26 cellular contexts compared by ENCODE assay signal in the genomic region with DNA sequence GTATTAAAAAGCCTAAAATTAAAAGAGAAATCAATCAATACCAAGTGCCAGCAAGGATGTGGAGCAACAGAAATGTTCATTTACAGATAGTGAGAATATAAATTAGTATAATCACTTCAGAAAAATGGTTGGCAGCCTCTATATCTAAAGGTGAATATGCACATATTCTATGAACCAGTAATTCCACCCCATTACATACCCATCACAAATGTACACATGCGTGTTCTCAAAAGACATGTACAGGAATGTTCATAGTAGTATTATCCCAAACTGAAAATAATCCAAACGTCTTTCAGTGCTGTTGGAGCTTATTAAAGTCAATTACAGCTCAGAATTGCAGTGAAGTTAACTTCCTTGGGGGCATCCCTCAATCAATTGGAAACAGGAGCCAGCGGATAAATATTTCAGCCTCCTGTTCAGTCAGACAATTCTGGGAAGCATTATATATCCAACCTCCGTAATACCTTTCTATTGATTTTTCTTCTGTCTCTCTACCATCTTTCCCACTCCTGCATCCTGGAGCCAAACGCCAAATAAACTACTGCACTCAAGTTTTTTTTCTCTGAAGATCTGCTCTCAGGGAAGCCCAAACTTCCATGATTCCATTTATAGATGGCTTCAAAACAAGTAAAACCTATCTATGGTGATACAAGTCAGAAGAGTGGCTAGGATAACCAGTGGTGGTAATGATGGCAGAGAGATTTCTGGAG. TPM values are rescaled to one million over a fixed set of nuclear protein-coding genes. Genes with fewer than 3 reads are reported as not detected.
DNase-seq lines count a peak whose midpoint lies in the region; ATAC-seq, FAIRE-seq and TF ChIP-seq lines count a peak whose summit lies in the region.
"Had no signal": no experiment of that assay in that cellular context is flagged by ENCODE, and none has a peak within 500 bp of the region (broad histone marks: within the 10 kb centered on the region; RNA-seq: fewer than 3 reads in every experiment).

No MANE protein-coding gene starts in this region.

- H3K79me2 ChIP-seq in K562 (ENCODE audit: control insufficient read depth, insufficient read depth, low read length): no peaks in the 10 kb centered on the region

- no peak overlapping the region for H3K27ac ChIP-seq in K562 (ENCODE audit: extremely low read depth, low read depth, low read length)

- intact Hi-C loops in activated CD4-positive, alpha-beta T cell treated with anti-CD3 and anti-CD28 coated beads for 36 hours (cut with DNase I, micrococcal nuclease): no loop called here
- intact Hi-C loops in K562 (cut with micrococcal nuclease): no loop called here

- no peaks in the 10 kb centered on the region for H3K9me3 Mint-ChIP-seq in activated CD4-positive, alpha-beta T cell treated with anti-CD3 and anti-CD28 coated beads for 36 hours (ENCODE audit: low read depth)
- H3K9me3 Mint-ChIP-seq in stimulated activated naive CD8-positive, alpha-beta T cell treated with anti-CD3 and anti-CD28 coated beads, Interleukin-15, Interleukin-2, amounts not matched to agents 100 ng/mL and 50 ng/mL, for 24 hours: no peaks in the 10 kb centered on the region
- H3K9me3 Mint-ChIP-seq: CD8-positive, alpha-beta T cell had no signal

- TF ChIP-seq POLR2A in K562 (conservative IDR thresholded peaks at IDR 0.05): no peak

- no peak overlapping the region for H3K4me3 Mint-ChIP-seq in activated CD4-positive, alpha-beta T cell treated with anti-CD3 and anti-CD28 coated beads for 36 hours
- H3K4me3 Mint-ChIP-seq in stimulated activated naive CD8-positive, alpha-beta T cell treated with anti-CD3 and anti-CD28 coated beads, Interleukin-15, Interleukin-2, amounts not matched to agents 100 ng/mL and 50 ng/mL, for 24 hours: no peak overlapping the region
- H3K4me3 Mint-ChIP-seq: CD8-positive, alpha-beta T cell; HFFc6 had no signal

- H4K20me1 ChIP-seq in K562 (replicated peaks; ENCODE audit: control insufficient read depth, insufficient read depth, low read length): no peaks in the 10 kb centered on the region

- H3K27me3 Mint-ChIP-seq in activated CD4-positive, alpha-beta T cell treated with anti-CD3 and anti-CD28 coated beads for 36 hours: no peaks in the 10 kb centered on the region
- H3K27me3 Mint-ChIP-seq in stimulated activated naive CD8-positive, alpha-beta T cell treated with anti-CD3 and anti-CD28 coated beads, Interleukin-15, Interleukin-2, amounts not matched to agents 100 ng/mL and 50 ng/mL, for 24 hours: no peaks in the 10 kb centered on the region

- H3K4me2 ChIP-seq in K562 (ENCODE audit: insufficient read depth, low read length): no peak overlapping the region

- no peak for DNase-seq in activated CD4-positive, alpha-beta T cell treated with anti-CD3 and anti-CD28 coated beads for 36 hours
- DNase-seq in activated CD4-positive, alpha-beta T cell treated with anti-CD3 and anti-CD28 coated beads for 48 hours: no peak
- no peak for DNase-seq in stimulated activated naive CD8-positive, alpha-beta T cell treated with anti-CD3 and anti-CD28 coated beads, Interleukin-15, Interleukin-2, amounts not matched to agents 100 U/mL and 50 U/mL, for 24 hours
- no peak for DNase-seq in K562 (ENCODE audit: extremely low read depth in 1 of 4, low spot score in 3 of 4)
- no peak for DNase-seq in omental fat pad (ENCODE audit: low spot score)
- DNase-seq: AML-193; C1 segment of cervical spinal cord; CD8-positive, alpha-beta T cell; DND-41; HFFc6; KBM-7; NCI-H1092 treated with DMSO at 0.1 percent for 48 hours; NCI-H1436 treated with DMSO at 0.1 percent for 48 hours; NCI-H2029; NCI-H2227 treated with DMSO at 0.1 percent for 48 hours; NCI-H510A; OCI-M1; Right ventricle myocardium superior had no signal

- 54% methylated on average over 4 of the region's 5 CpGs for WGBS in K562 (ENCODE audit: insufficient coverage, low coverage, missing lambda C conversion rate)

- H3K36me3 Mint-ChIP-seq in activated CD4-positive, alpha-beta T cell treated with anti-CD3 and anti-CD28 coated beads for 36 hours (ENCODE audit: low read depth): peaks cover 23% of the 10 kb centered on the region
- peaks cover 32% of the 10 kb centered on the region for H3K36me3 Mint-ChIP-seq in stimulated activated naive CD8-positive, alpha-beta T cell treated with anti-CD3 and anti-CD28 coated beads, Interleukin-15, Interleukin-2, amounts not matched to agents 100 ng/mL and 50 ng/mL, for 24 hours (ENCODE audit: low read depth)

- no peak overlapping the region for H3K4me3 ChIP-seq in K562

- H3K9ac ChIP-seq in K562 (ENCODE audit: insufficient read depth in 1 of 2, low read depth in 2 of 2, low read length in 2 of 2): no peak overlapping the region

- CTCF ChIA-PET in activated CD4-positive, alpha-beta T cell treated with anti-CD3 and anti-CD28 coated beads for 36 hours (lab: Charles Lee): no interaction called here
- CTCF ChIA-PET in K562 (lab: Yijun Ruan, JAX; ENCODE audit: low intra/inter-chr PET ratio): no interaction called here

- H3K27me3 ChIP-seq in K562 (ENCODE audit: control insufficient read depth in 2 of 2, insufficient read depth in 2 of 2, low read length in 2 of 2): no peaks in the 10 kb centered on the region

- peaks cover 10% of the 10 kb centered on the region for H3K36me3 ChIP-seq in K562 (ENCODE audit: control insufficient read depth, insufficient read depth, low read length)

- BruUV-seq in K562 (replicated peaks; lab: Mats Ljungman, UMichigan): no TSS peak

- peak overlapping the region; percentile 2 for H3K27ac Mint-ChIP-seq in activated CD4-positive, alpha-beta T cell treated with anti-CD3 and anti-CD28 coated beads for 36 hours
- H3K27ac Mint-ChIP-seq in stimulated activated naive CD8-positive, alpha-beta T cell treated with anti-CD3 and anti-CD28 coated beads, Interleukin-15, Interleukin-2, amounts not matched to agents 100 ng/mL and 50 ng/mL, for 24 hours: peak overlapping the region; percentile 42
- H3K27ac Mint-ChIP-seq: CD8-positive, alpha-beta T cell; HFFc6 had no signal

- no peaks in the 10 kb centered on the region for H3K9me3 ChIP-seq in K562 (replicated peaks; ENCODE audit: control insufficient read depth, insufficient read depth, low read depth, low read length)

- FAIRE-seq in K562 (lab: Jason Lieb, UNC): no peak
- FAIRE-seq: GM12891, H54 had no signal

- ATAC-seq in activated CD4-positive, alpha-beta T cell treated with anti-CD3 and anti-CD28 coated beads for 36 hours: no peak
- ATAC-seq in stimulated activated naive CD8-positive, alpha-beta T cell treated with anti-CD3 and anti-CD28 coated beads, Interleukin-15, Interleukin-2, amounts not matched to agents 100 U/mL and 50 U/mL, for 24 hours: no peak
- ATAC-seq in K562 (no peak), omental fat pad (ENCODE audit: low FRiP score) (no peak), GM18868 (IDR thresholded peaks at IDR 0.05; ENCODE audit: unreplicated experiment) (no peak), GM21381 (IDR thresholded peaks at IDR 0.05; ENCODE audit: unreplicated experiment) (no peak)
- ATAC-seq: CD8-positive, alpha-beta T cell had no signal

- TF ChIP-seq CTCF in K562 (IDR thresholded peaks at IDR 0.05 in 2 of 3, conservative IDR thresholded peaks at IDR 0.05 in 1 of 3; ENCODE audit: insufficient read depth in 2 of 3, low read depth in 1 of 3, low read length in 3 of 3) (no peak), omental fat pad (IDR thresholded peaks at IDR 0.05) (no peak)

- no peaks in the 10 kb centered on the region for H3K9me1 ChIP-seq in K562 (ENCODE audit: control insufficient read depth, insufficient read depth, low read length)

- peaks cover 2% of the 10 kb centered on the region for H3K4me1 Mint-ChIP-seq in activated CD4-positive, alpha-beta T cell treated with anti-CD3 and anti-CD28 coated beads for 36 hours
- H3K4me1 Mint-ChIP-seq in stimulated activated naive CD8-positive, alpha-beta T cell treated with anti-CD3 and anti-CD28 coated beads, Interleukin-15, Interleukin-2, amounts not matched to agents 100 ng/mL and 50 ng/mL, for 24 hours (ENCODE audit: low read depth): peaks cover under 1% of the 10 kb centered on the region

- no peak overlapping the region for H2AFZ ChIP-seq in K562 (ENCODE audit: low read depth, low read length)

- POLR2A ChIA-PET in activated CD4-positive, alpha-beta T cell treated with anti-CD3 and anti-CD28 coated beads for 36 hours (lab: Charles Lee): interaction anchor here (0.6 kb wide), 1 partner anchor 500 kb away, joined by 3 read pairs; no protein-coding TSS in a partner anchor
- POLR2A ChIA-PET in K562 (lab: Yijun Ruan, JAX): interaction anchor here (0.6 to 3.8 kb wide), 2 partner anchors 8 to 17 kb away, joined by 4 to 20 read pairs; no protein-coding TSS in a partner anchor

- no peaks in the 10 kb centered on the region for H3K4me1 ChIP-seq in K562 (replicated peaks in 1 of 2; ENCODE audit: control insufficient read depth in 2 of 2, insufficient read depth in 2 of 2, low read length in 2 of 2)

- in situ Hi-C loops in K562 (cut with MboI): no loop called here

- no peak for TF ChIP-seq RAD21 in K562 (CRISPR knock-in tag; conservative IDR thresholded peaks at IDR 0.05 in 1 of 2, IDR thresholded peaks at IDR 0.05 in 1 of 2)

- no peak for TF ChIP-seq EP300 in K562 (IDR thresholded peaks at IDR 0.05; ENCODE audit: low read length)

RNA-seq across cellular contexts. Expression of gene OR5AU1, which starts 45.0 kb away (rescaled TPM):
- total RNA-seq in activated CD4-positive, alpha-beta T cell treated with anti-CD3 and anti-CD28 coated beads for 36 hours: under 1 TPM in 1 of 2 experiments, not detected in 1; 0.02 TPM
- not detected in 2 replicates for total RNA-seq in K562 (2011; cell fraction: chromatin; rRNA removed; ENCODE audit: low replicate concordance)
- not detected in 2 replicates for total RNA-seq in K562 (2011; cell fraction: nucleolus; rRNA removed)
- not detected in 2 replicates for total RNA-seq in K562 (2011; cell fraction: nucleoplasm; rRNA removed)
- total RNA-seq in K562 (2014; rRNA removed) (not detected in 2 replicates), K562 (2014; rRNA removed; fragmentation: Illumina TruSeq; extraction: Trizol) (not detected in 2 replicates), K562 (2015; rRNA removed; fragmentation: Illumina TruSeq; extraction: Trizol) (not detected in 2 replicates), K562 (2021) (not detected in 2 replicates), omental fat pad (under 1 TPM in 1 of 4 donors, not detected in 3; 0.09 TPM)
- polyA plus RNA-seq in K562 (2011; rRNA removed) (not detected in 2 replicates), K562 (2014; fragmentation: Illumina TruSeq; extraction: Trizol) (not detected in 2 replicates), K562 (2014; fragmentation: Nextera tagmentation; extraction: Ambion mirVana) (not detected), K562 (2014; rRNA removed) (not detected in 2 replicates)
- not detected in 2 replicates for polyA plus RNA-seq in K562 (2011; cell fraction: cytosol; rRNA removed)
- not detected in 2 replicates for polyA plus RNA-seq in K562 (2011; cell fraction: nucleus; rRNA removed)
- polyA plus RNA-seq in K562 (2012): not detected in 2 replicates
- 0.06 TPM in 1 of 2 replicates, not detected in the other for polyA minus RNA-seq in K562 (2011; rRNA and poly(A)+ RNA removed)
- not detected in 2 replicates for polyA minus RNA-seq in K562 (2011; cell fraction: cytosol; rRNA and poly(A)+ RNA removed)
- polyA minus RNA-seq in K562 (2011; cell fraction: nucleus; rRNA and poly(A)+ RNA removed): not detected in 2 replicates
- total RNA-seq: A172; CD8-positive, alpha-beta T cell; HFFc6; Right ventricle myocardium superior; SK-MEL-5 had no signal
- polyA plus RNA-seq: AG04450 had no signal
